15 cellular contexts compared by ENCODE assay signal in the genomic region with DNA sequence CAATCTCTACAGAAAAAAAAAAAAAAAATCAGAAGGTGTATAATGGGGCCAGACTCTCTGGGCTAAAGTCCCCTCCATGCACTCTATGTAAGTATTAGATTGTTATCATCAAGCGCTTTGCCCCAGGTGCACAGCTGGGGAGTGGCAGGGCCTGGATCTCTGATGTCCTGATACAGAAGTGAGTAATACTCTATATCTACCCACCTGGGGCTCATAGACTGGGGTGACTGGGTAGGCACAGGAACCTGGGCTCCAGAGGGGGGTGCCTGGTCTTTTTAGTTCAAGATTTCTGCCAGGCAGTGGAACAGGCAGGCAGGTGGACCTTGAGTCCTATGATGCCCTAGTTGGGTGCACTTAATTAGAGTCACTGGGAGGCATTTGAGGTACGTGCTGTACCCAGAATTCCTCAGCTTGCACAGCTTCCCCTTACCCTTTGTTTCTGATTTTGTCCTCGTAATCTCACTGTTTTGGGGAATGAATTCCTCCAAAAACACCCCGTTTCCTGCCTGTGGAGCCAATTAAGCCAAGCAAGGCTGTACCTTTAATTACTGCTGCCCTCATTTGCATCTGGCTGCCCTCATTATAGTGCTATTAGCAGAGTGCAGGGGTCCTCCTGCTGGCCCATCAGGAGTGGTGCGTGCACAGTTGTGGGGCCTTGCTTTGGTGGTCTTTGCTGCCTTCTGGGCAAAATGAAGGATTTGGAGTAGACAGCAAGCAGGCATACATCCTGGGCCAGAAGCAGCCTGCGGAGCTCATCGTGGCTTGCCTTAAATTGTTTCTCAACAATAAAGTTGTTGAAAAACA.
A peak's percentile ranks its signal among the peaks of the same experiment; 100 is the strongest.
DNase-seq lines count a peak whose midpoint lies in the region; ATAC-seq and TF ChIP-seq lines count a peak whose summit lies in the region.
"Had no signal": no experiment of that assay in that cellular context is flagged by ENCODE, and none has a peak within 500 bp of the region (broad histone marks: within the 10 kb centered on the region; RNA-seq: fewer than 3 reads in every experiment).

No MANE protein-coding gene starts in this region.

- peak in 7 of 12 donors; percentile 7 to 32 (median 16) for TF ChIP-seq CTCF in heart left ventricle (IDR thresholded peaks at IDR 0.05)
- TF ChIP-seq CTCF in fibroblast of the aortic adventitia (IDR thresholded peaks at IDR 0.05; ENCODE audit: insufficient read depth, low read length) = peak; percentile 25
- TF ChIP-seq CTCF in type B pancreatic cell (conservative IDR thresholded peaks at IDR 0.05) = peak; percentile 63
- no peak for TF ChIP-seq CTCF in stomach (IDR thresholded peaks at IDR 0.05)

- intact Hi-C loops in heart left ventricle (cut with DNase I) = loop anchor here in 5 of 10 donors (5.0 to 10.0 kb wide), 2 partner anchors 118 to 121 kb away; no protein-coding TSS in a partner anchor
- intact Hi-C loops in cardiac septum (cut with DNase I) = no loop called here
- intact Hi-C loops in stomach (cut with DNase I; ENCODE audit: low total_unique reads) = no loop called here

- H3K4me3 ChIP-seq in heart left ventricle (no peak overlapping the region), fibroblast of the aortic adventitia (ENCODE audit: low read depth, low read length) (no peak overlapping the region), stomach (no peak overlapping the region)
- H3K4me3 ChIP-seq: BLaER1 treated with 17β-estradiol and CSF1 and Interleukin-3, amounts not matched to agents 10 nM and 100 nM had no signal

- H3K4me3 Mint-ChIP-seq in type B pancreatic cell = no peak overlapping the region
- H3K4me3 Mint-ChIP-seq: activated CD8-positive, alpha-beta memory T cell treated with anti-CD3 and anti-CD28 coated beads, Interleukin-2, amount 10 ng/mL, durations not matched to agents 7 days and 5 days; stimulated activated naive CD8-positive, alpha-beta T cell treated with anti-CD3 and anti-CD28 coated beads, Interleukin-15, amount 100 ng/mL, for 72 hours had no signal

- no peaks in the 10 kb centered on the region for H3K9me3 Mint-ChIP-seq in type B pancreatic cell

- no peak for DNase-seq in heart left ventricle
- no peak for DNase-seq in cardiac septum (ENCODE audit: low spot score)
- DNase-seq in NCI-H69 (lab: John Stamatoyannopoulos, UW) = peak; percentile 72
- no peak for DNase-seq in fibroblast of the aortic adventitia (ENCODE audit: low read depth)
- no peak for DNase-seq in type B pancreatic cell (ENCODE audit: extremely low spot score, unreplicated experiment)
- DNase-seq in stomach = no peak
- DNase-seq: activated CD8-positive, alpha-beta memory T cell treated with anti-CD3 and anti-CD28 coated beads, Interleukin-2, amount 10 ng/mL, durations not matched to agents 7 days and 5 days; islet precursor cell; stimulated activated CD4-positive, alpha-beta T cell treated with anti-CD3 and anti-CD28 coated beads, Interleukin-2, amount 100 ng/mL, for 24 hours; stimulated activated naive CD8-positive, alpha-beta T cell treated with anti-CD3 and anti-CD28 coated beads, Interleukin-15, amount 100 ng/mL, for 72 hours; T1000 had no signal

- H3K27ac ChIP-seq in heart left ventricle (no peak overlapping the region), stomach (no peak overlapping the region)
- H3K27ac ChIP-seq: BLaER1 treated with 17β-estradiol and CSF1 and Interleukin-3, amounts not matched to agents 10 nM and 100 nM; parathyroid adenoma had no signal

- no peaks in the 10 kb centered on the region for H3K27me3 Mint-ChIP-seq in type B pancreatic cell
- H3K27me3 Mint-ChIP-seq: activated CD8-positive, alpha-beta memory T cell treated with anti-CD3 and anti-CD28 coated beads, Interleukin-2, amount 10 ng/mL, durations not matched to agents 7 days and 5 days; stimulated activated naive CD8-positive, alpha-beta T cell treated with anti-CD3 and anti-CD28 coated beads, Interleukin-15, amount 100 ng/mL, for 72 hours had no signal

- no peaks in the 10 kb centered on the region for H3K27me3 ChIP-seq in heart left ventricle
- H3K27me3 ChIP-seq in stomach = no peaks in the 10 kb centered on the region
- H3K27me3 ChIP-seq: BLaER1 treated with 17β-estradiol and CSF1 and Interleukin-3, amounts not matched to agents 10 nM and 100 nM had no signal

- no peaks in the 10 kb centered on the region for H3K4me1 ChIP-seq in heart left ventricle
- H3K4me1 ChIP-seq in stomach = no peaks in the 10 kb centered on the region
- H3K4me1 ChIP-seq: parathyroid adenoma had no signal

- H3K9me3 ChIP-seq in heart left ventricle (peaks cover 0 to 8% (median 0%) of the 10 kb centered on the region in 12 donors), stomach (peaks cover 0 to 3% (median 0%) of the 10 kb centered on the region in 4 donors)

- WGBS in heart left ventricle, 4 donors = 81 to 87% (median 84%) methylated on average over 7 of the region's 7 CpGs
- 85 to 90% (median 86%) methylated on average over 7 of the region's 7 CpGs for WGBS in stomach, 5 donors

- no peaks in the 10 kb centered on the region for H3K36me3 Mint-ChIP-seq in type B pancreatic cell
- H3K36me3 Mint-ChIP-seq: activated CD8-positive, alpha-beta memory T cell treated with anti-CD3 and anti-CD28 coated beads, Interleukin-2, amount 10 ng/mL, durations not matched to agents 7 days and 5 days had no signal

- TF ChIP-seq POLR2A in heart left ventricle (IDR thresholded peaks at IDR 0.05) (no peak), stomach (IDR thresholded peaks at IDR 0.05) (no peak)

- TF ChIP-seq EP300 in stomach (IDR thresholded peaks at IDR 0.05) = no peak

- no peak overlapping the region for H3K27ac Mint-ChIP-seq in type B pancreatic cell
- H3K27ac Mint-ChIP-seq: activated CD8-positive, alpha-beta memory T cell treated with anti-CD3 and anti-CD28 coated beads, Interleukin-2, amount 10 ng/mL, durations not matched to agents 7 days and 5 days had no signal

- H3K36me3 ChIP-seq in heart left ventricle (peaks cover 0 to 2% (median 0%) of the 10 kb centered on the region in 9 donors), stomach (peaks cover 0 to 13% (median 3%) of the 10 kb centered on the region in 4 donors)

- H3K4me1 Mint-ChIP-seq in type B pancreatic cell (ENCODE audit: unreplicated experiment) = peaks cover 7% of the 10 kb centered on the region
- H3K4me1 Mint-ChIP-seq: activated CD8-positive, alpha-beta memory T cell treated with anti-CD3 and anti-CD28 coated beads, Interleukin-2, amount 10 ng/mL, durations not matched to agents 7 days and 5 days; stimulated activated naive CD8-positive, alpha-beta T cell treated with anti-CD3 and anti-CD28 coated beads, Interleukin-15, amount 100 ng/mL, for 72 hours had no signal

- ATAC-seq in heart left ventricle = peak in 1 of 4 donors; percentile 34
- ATAC-seq in HG03108 (IDR thresholded peaks at IDR 0.05; ENCODE audit: unreplicated experiment) = no peak
- ATAC-seq in GM18502 (IDR thresholded peaks at IDR 0.05; ENCODE audit: poor library complexity, unreplicated experiment) = no peak
- ATAC-seq: activated CD8-positive, alpha-beta memory T cell treated with anti-CD3 and anti-CD28 coated beads, Interleukin-2, amount 10 ng/mL, durations not matched to agents 7 days and 5 days; stimulated activated naive CD8-positive, alpha-beta T cell treated with anti-CD3 and anti-CD28 coated beads, Interleukin-15, amount 100 ng/mL, for 72 hours had no signal

Comparison
In these comparisons a context has a peak if more than half of its experiments do, and no peak if none do; other contexts are left out.
1. CTCF ChIP-seq: peak in heart left ventricle (7 of 12), fibroblast of the aortic adventitia (single experiment) and type B pancreatic cell (single experiment); none in stomach (0 of 7).